Comparison of ENCODE assay signal across 8 cellular contexts in the genomic region with DNA sequence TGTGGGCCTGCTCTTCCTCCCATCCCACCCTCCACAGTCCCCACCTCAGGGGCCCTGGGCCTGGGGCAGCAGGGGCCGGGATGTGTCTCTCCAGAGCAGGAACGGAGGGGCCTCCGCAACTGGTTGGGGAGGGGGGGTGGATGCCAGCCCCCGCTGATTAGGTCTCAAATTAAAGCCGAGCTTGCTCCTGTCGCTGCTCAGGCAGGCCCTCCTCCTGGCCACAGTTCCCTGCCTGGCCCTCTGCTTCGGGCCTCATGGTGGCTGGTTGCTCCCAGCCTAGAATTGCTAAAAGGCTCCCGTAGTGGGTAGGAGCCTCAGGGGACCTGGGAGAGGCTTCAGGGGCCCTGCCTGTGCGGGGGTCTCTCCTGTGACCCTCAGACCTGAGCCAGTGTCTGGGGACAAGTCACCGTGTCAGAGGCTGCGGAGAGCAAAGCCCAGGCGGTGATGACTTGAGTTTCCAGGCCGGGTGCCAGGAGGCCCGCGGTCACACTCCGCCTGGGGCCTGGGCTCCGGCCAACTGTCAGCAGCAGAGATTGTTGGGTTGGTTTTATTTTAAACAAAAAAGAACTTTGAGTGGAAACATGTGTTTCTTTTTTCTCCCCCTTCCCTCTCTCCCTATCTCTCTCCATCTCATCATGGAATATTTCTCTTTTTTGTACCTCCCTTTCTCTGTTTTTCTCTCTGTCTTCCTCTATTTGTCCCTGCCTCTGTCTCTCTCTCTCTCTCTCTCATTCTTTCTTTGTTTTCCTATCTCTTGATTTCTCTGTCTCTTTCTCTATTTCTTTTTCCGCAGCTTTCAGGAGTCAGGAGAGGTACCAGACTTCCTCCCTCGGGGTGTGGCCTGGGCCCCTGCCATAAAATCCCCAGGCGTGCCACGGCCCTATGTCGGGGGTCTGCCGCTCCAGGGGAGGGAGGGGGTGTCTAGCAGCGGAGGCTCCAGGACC.
A peak's percentile ranks its signal among the peaks of the same experiment; 100 is the strongest.
DNase-seq lines count a peak whose midpoint lies in the region; ATAC-seq and TF ChIP-seq lines count a peak whose summit lies in the region.

No MANE protein-coding gene starts in this region.

- H2AFZ ChIP-seq in neuron (ENCODE audit: low read depth, low read length), result peak overlapping the region; percentile 8

- H3K36me3 ChIP-seq in RWPE2 (ENCODE audit: low read depth) (no peaks in the 10 kb centered on the region), neuron (ENCODE audit: insufficient read depth, low read length) (no peaks in the 10 kb centered on the region)

- H3K9me3 ChIP-seq in RWPE2 (ENCODE audit: severe bottlenecking), result no peaks in the 10 kb centered on the region
- H3K9me3 ChIP-seq in neuron (ENCODE audit: low read length), result no peaks in the 10 kb centered on the region

- TF ChIP-seq CTCF in RWPE2 (IDR thresholded peaks at IDR 0.05; ENCODE audit: poor library complexity, severe bottlenecking) (no peak), fibroblast of mammary gland (conservative IDR thresholded peaks at IDR 0.05; ENCODE audit: control insufficient read depth, insufficient read depth, low read depth, low read length) (no peak)

- ATAC-seq in RWPE2 (ENCODE audit: low read depth), result peak; percentile 15; the same call in 1 of the 3 replicates
- ATAC-seq in HG02852 (IDR thresholded peaks at IDR 0.05; ENCODE audit: unreplicated experiment), result no peak
- no peak for ATAC-seq in HG03432 (IDR thresholded peaks at IDR 0.05; ENCODE audit: unreplicated experiment)

- peak overlapping the region; percentile 98 for H3K27ac ChIP-seq in RWPE2 (ENCODE audit: poor library complexity, severe bottlenecking)

- H3K4me1 ChIP-seq in RWPE2 (ENCODE audit: insufficient read depth, poor library complexity, severe bottlenecking) (peaks cover 54% of the 10 kb centered on the region), neuron (ENCODE audit: insufficient read depth, low read length) (peaks cover 32% of the 10 kb centered on the region)

- H3K27me3 ChIP-seq in RWPE2 (ENCODE audit: insufficient read depth, poor library complexity, severe bottlenecking), result no peaks in the 10 kb centered on the region
- no peaks in the 10 kb centered on the region for H3K27me3 ChIP-seq in neuron (ENCODE audit: insufficient read depth, low read length)

- H3K4me3 ChIP-seq in RWPE2 (ENCODE audit: severe bottlenecking) (no peak overlapping the region), fibroblast of mammary gland (ENCODE audit: control insufficient read depth, low read depth, low read length) (no peak overlapping the region), neuron (ENCODE audit: low read length) (no peak overlapping the region)

- peak; percentile 70 for DNase-seq in DMS79 treated with DMSO at 0.1 percent for 48 hours (lab: John Stamatoyannopoulos, UW)
- DNase-seq in RWPE2 (ENCODE audit: low spot score), result no peak
- peak; percentile 89 for DNase-seq in fibroblast of mammary gland (ENCODE audit: low read depth)
- DNase-seq in SKM-1 treated with dmso at 0.1 percent for 144 hours (lab: John Stamatoyannopoulos, UW; ENCODE audit: unreplicated experiment), result no peak
- DNase-seq in NCI-H187 (lab: John Stamatoyannopoulos, UW), result no peak

Comparison
In these comparisons a context has a peak if more than half of its experiments do, and no peak if none do; other contexts are left out.
1. DNase-seq: peak in DMS79 treated with DMSO at 0.1 percent for 48 hours (single experiment) and fibroblast of mammary gland (single experiment); none in RWPE2 (single experiment), SKM-1 treated with dmso at 0.1 percent for 144 hours (single experiment) and NCI-H187 (0 of 2).